Comparison of ENCODE assay signal across 19 cellular contexts in genomic region chr2:189485146-189485545, GRCh38. TPM values are rescaled to one million over a fixed set of nuclear protein-coding genes. Genes with fewer than 3 reads are reported as not detected.
DNase-seq lines count a peak whose midpoint lies in the region; ATAC-seq and TF ChIP-seq lines count a peak whose summit lies in the region.
"Had no signal": no experiment of that assay in that cellular context is flagged by ENCODE, and none has a peak within 500 bp of the region (broad histone marks: within the 10 kb centered on the region; RNA-seq: fewer than 3 reads in every experiment).

No MANE protein-coding gene starts in this region.

- in situ Hi-C loops in GM13977 (cut with MboI; ENCODE audit: low pct_unique_long_range_greater_than_20kb, low sequenced_read_pairs, unreplicated experiment), result no loop called here

- no peak overlapping the region for H2BK12ac ChIP-seq in mesenchymal stem cell (ENCODE audit: low read length in 2 of 2)

- H3K79me1 ChIP-seq in mesenchymal stem cell (replicated peaks; ENCODE audit: low read length, poor library complexity, severe bottlenecking), result no peaks in the 10 kb centered on the region

- H3K4me1 ChIP-seq in heart left ventricle (peaks cover 0 to 16% (median 0%) of the 10 kb centered on the region in 12 donors), left ventricle myocardium inferior (peaks cover 10% of the 10 kb centered on the region), mesenchymal stem cell (ENCODE audit: control insufficient read depth, insufficient read depth, low read depth, low read length) (no peaks in the 10 kb centered on the region), psoas muscle (peaks cover 12% of the 10 kb centered on the region)
- H3K4me1 ChIP-seq: BE2C, SJCRH30 had no signal

- no peaks in the 10 kb centered on the region for H3K27me3 ChIP-seq in heart left ventricle
- no peaks in the 10 kb centered on the region for H3K27me3 ChIP-seq in left ventricle myocardium inferior (ENCODE audit: low read depth)
- no peaks in the 10 kb centered on the region for H3K27me3 ChIP-seq in mesenchymal stem cell (ENCODE audit: control insufficient read depth in 1 of 2, insufficient read depth in 1 of 2, low read length in 2 of 2)
- no peaks in the 10 kb centered on the region for H3K27me3 ChIP-seq in psoas muscle (ENCODE audit: insufficient read depth in 3 of 3, low read length in 2 of 3)
- H3K27me3 ChIP-seq: BE2C, SJCRH30 had no signal

- H4K8ac ChIP-seq in mesenchymal stem cell (ENCODE audit: low read length), result no peak overlapping the region

- no peak overlapping the region for H3K14ac ChIP-seq in mesenchymal stem cell (ENCODE audit: low read length in 2 of 2)

- 22 to 47% (median 37%) methylated on average over 2 of the region's 2 CpGs for WGBS in heart left ventricle, 4 donors
- WGBS in mesenchymal stem cell, result 32% methylated on average over 2 of the region's 2 CpGs
- 15 to 46% (median 21%) methylated on average over 2 of the region's 2 CpGs for WGBS in psoas muscle, 3 donors

- no peak overlapping the region for H3K4ac ChIP-seq in mesenchymal stem cell (ENCODE audit: low read depth in 1 of 2, low read length in 2 of 2)

- H3K23ac ChIP-seq in mesenchymal stem cell (ENCODE audit: low read length in 2 of 2), result no peak overlapping the region

- no peaks in the 10 kb centered on the region for H3K36me3 ChIP-seq in heart left ventricle
- no peaks in the 10 kb centered on the region for H3K36me3 ChIP-seq in left ventricle myocardium inferior
- no peaks in the 10 kb centered on the region for H3K36me3 ChIP-seq in mesenchymal stem cell (ENCODE audit: control insufficient read depth in 1 of 2, insufficient read depth in 2 of 2, low read depth in 1 of 2, low read length in 2 of 2)
- H3K36me3 ChIP-seq in psoas muscle (ENCODE audit: insufficient read depth in 1 of 2, low read depth in 1 of 2), result no peaks in the 10 kb centered on the region
- H3K36me3 ChIP-seq: BE2C, HAP-1, SJCRH30 had no signal

- no peak overlapping the region for H2AK5ac ChIP-seq in mesenchymal stem cell (ENCODE audit: low read length, severe bottlenecking)

- no peak overlapping the region for H2AFZ ChIP-seq in mesenchymal stem cell (ENCODE audit: low read depth, low read length)
- H2AFZ ChIP-seq: GM23338 had no signal

- TF ChIP-seq CTCF in heart left ventricle (IDR thresholded peaks at IDR 0.05) (no peak), left ventricle myocardium inferior (IDR thresholded peaks at IDR 0.05; ENCODE audit: borderline replicate concordance) (no peak), psoas muscle (IDR thresholded peaks at IDR 0.05) (no peak), GM13977 (IDR thresholded peaks at IDR 0.05; ENCODE audit: extremely low read depth, insufficient read depth, missing control alignments) (no peak)

- no peak for DNase-seq in heart left ventricle
- no peak for DNase-seq in left ventricle myocardium inferior
- DNase-seq in mesenchymal stem cell, result peak; percentile 17
- DNase-seq in psoas muscle, result peak in 1 of 2 donors; percentile 59
- no peak for DNase-seq in GM13977 (ENCODE audit: low spot score)
- no peak for DNase-seq in posterior vena cava (ENCODE audit: low spot score)
- DNase-seq: BE2C, DMS79, KG1, NCI-H1092 treated with DMSO at 0.1 percent for 48 hours, NCI-H1436 treated with DMSO at 0.1 percent for 48 hours, NCI-H1930, NCI-H69, SJCRH30 had no signal

- no peak overlapping the region for H3K4me3 ChIP-seq in heart left ventricle
- no peak overlapping the region for H3K4me3 ChIP-seq in left ventricle myocardium inferior
- H3K4me3 ChIP-seq in mesenchymal stem cell (ENCODE audit: insufficient read depth in 1 of 2, low read depth in 1 of 2, low read length in 2 of 2), result no peak overlapping the region
- no peak overlapping the region for H3K4me3 ChIP-seq in psoas muscle
- H3K4me3 ChIP-seq: GM12878, GM23338, HAP-1, SJCRH30 had no signal

- H2BK15ac ChIP-seq in mesenchymal stem cell (ENCODE audit: low read depth, poor library complexity, severe bottlenecking), result no peak overlapping the region

- ATAC-seq in heart left ventricle (peak in 3 of 4 donors; percentile 52 to 60 (median 55)), psoas muscle (peak; percentile 84 to 94 (median 92)), GM19455 (IDR thresholded peaks at IDR 0.05; ENCODE audit: unreplicated experiment) (no peak)
- ATAC-seq: GM12878, GM23338 had no signal

- H3K9ac ChIP-seq in mesenchymal stem cell (ENCODE audit: low read length), result no peak overlapping the region

- no peak overlapping the region for H2BK5ac ChIP-seq in mesenchymal stem cell (ENCODE audit: low read depth, low read length, poor library complexity, severe bottlenecking)

- peak overlapping the region in 1 of 12 donors; percentile 16 for H3K27ac ChIP-seq in heart left ventricle
- no peak overlapping the region for H3K27ac ChIP-seq in left ventricle myocardium inferior (replicated peaks)
- H3K27ac ChIP-seq in mesenchymal stem cell (ENCODE audit: low read length, poor library complexity, severe bottlenecking), result no peak overlapping the region
- peak overlapping the region; percentile 66 for H3K27ac ChIP-seq in psoas muscle
- H3K27ac ChIP-seq: RWPE1, SJCRH30 had no signal

- intact Hi-C loops in heart left ventricle (cut with DNase I) (no loop called here), left ventricle myocardium inferior (cut with micrococcal nuclease) (no loop called here), psoas muscle (cut with DNase I) (no loop called here), posterior vena cava (cut with DNase I) (no loop called here)

- no peak overlapping the region for H2BK120ac ChIP-seq in mesenchymal stem cell (ENCODE audit: low read depth, low read length)

- TF ChIP-seq POLR2A in heart left ventricle (IDR thresholded peaks at IDR 0.05), result no peak

- no peak overlapping the region for H3K18ac ChIP-seq in mesenchymal stem cell (ENCODE audit: low read depth in 1 of 2, low read length in 2 of 2)

- no peak overlapping the region for H4K91ac ChIP-seq in mesenchymal stem cell (ENCODE audit: low read length)

- no peak overlapping the region for H3K4me2 ChIP-seq in mesenchymal stem cell (ENCODE audit: low read length, poor library complexity, severe bottlenecking)
- H3K4me2 ChIP-seq: GM23338 had no signal

- H3K9me3 ChIP-seq in heart left ventricle (no peaks in the 10 kb centered on the region), left ventricle myocardium inferior (replicated peaks) (no peaks in the 10 kb centered on the region), mesenchymal stem cell (ENCODE audit: control insufficient read depth, low read length) (no peaks in the 10 kb centered on the region), psoas muscle (no peaks in the 10 kb centered on the region)
- H3K9me3 ChIP-seq: BE2C, HAP-1, SJCRH30 had no signal

RNA-seq across cellular contexts. Expression of gene WDR75, which starts 43.9 kb away (rescaled TPM):
- total RNA-seq in heart left ventricle (10 to 100 TPM; 11.2 to 22.0 (median 14.9) TPM), left ventricle myocardium inferior (17.0 TPM), psoas muscle (10 to 100 TPM; 17.4 to 20.3 (median 18.6) TPM), posterior vena cava (10 to 100 TPM; 27.3 to 28.3 TPM)
- polyA plus RNA-seq in heart left ventricle (10 to 100 TPM; 10.6 to 18.8 TPM), psoas muscle (10 to 100 TPM in 2 of 3 donors, 1 to 10 TPM in 1; 9.2 to 16.7 (median 10.8) TPM)
- polyA plus RNA-seq in mesenchymal stem cell (2013, experiment 1 of 2), result 27.2 TPM
- polyA plus RNA-seq in mesenchymal stem cell (2013, experiment 2 of 2), result 27.3 TPM
